1 cellular context compared by ENCODE assay signal in the genomic region with DNA sequence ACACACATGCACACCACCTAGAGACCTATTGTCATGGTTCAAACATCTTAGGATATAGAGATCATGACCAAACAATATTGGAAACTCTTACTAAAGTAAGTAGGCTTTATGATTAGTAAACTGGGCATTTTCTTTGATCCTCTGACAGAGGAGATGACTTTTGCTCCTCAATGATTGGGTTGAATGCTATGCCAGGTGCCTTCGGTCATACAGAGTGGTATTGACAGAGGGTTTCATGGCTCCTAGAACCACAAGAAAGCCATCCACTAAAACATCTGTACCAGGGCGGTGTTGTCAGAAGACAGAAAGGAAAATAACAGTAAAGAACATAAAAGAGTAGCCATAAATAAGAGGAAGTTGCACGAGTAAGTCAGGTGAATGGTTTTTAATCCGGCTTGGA.
TF ChIP-seq lines count a peak whose summit lies in the region.

No MANE protein-coding gene starts in this region.

TF ChIP-seq in K562, 482 proteins besides CTCF, POLR2A, EP300 and RAD21 (continued from another document):
- TF ChIP-seq ATF2 (CRISPR knock-in tag; IDR thresholded peaks at IDR 0.05) = no peak
